Comparison of ENCODE assay signal across 12 cellular contexts in the genomic region with DNA sequence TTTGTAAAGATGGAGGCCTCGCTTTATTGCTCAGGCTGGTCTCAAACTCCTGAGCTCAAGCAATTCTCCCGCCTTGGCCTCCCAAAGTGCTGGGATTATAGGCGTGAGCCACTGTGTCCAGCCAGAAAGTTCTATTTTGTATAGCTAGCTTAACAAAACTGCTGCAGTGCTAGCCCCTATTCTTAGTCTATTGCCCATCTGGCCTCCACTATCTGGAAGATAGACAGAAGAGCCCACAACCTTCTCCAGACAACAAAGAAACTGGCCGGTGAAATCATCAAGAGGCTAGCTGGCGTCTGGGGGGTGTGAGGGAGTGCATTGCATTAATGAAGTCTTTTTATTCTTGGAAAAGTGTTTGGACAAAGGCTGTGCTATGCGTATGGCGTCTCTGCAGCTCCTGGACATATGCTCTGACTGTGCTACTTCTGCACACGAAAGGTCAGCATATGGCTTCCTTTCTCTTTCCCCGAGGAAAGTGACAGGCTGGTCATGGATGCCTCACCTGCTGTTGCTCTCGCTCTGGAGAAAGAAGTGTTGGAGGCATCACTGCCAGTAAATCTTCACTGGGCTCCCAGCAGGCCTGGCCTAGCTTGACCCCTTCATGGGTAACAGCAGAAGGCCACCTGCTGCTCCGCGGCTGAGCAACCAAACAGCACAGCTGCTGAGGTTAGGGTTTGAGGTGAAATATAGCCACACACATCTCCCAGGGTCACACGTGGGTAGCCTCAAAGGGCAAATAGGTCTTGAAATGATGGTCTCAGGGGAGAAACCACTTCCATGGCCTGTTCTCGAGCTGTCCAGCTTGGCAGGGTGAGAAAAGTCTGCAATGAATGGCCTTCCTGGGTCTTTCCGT.
A peak's percentile ranks its signal among the peaks of the same experiment; 100 is the strongest.
DNase-seq lines count a peak whose midpoint lies in the region; ATAC-seq, FAIRE-seq and TF ChIP-seq lines count a peak whose summit lies in the region.
"Had no signal": no experiment of that assay in that cellular context is flagged by ENCODE, and none has a peak within 500 bp of the region (broad histone marks: within the 10 kb centered on the region; RNA-seq: fewer than 3 reads in every experiment).

No MANE protein-coding gene starts in this region.

- H3K4me3 ChIP-seq in GM12865 (ENCODE audit: low read depth, low read length), result no peak overlapping the region
- no peak overlapping the region for H3K4me3 ChIP-seq in small intestine (ENCODE audit: low read depth in 1 of 2, low read length in 2 of 2)
- H3K4me3 ChIP-seq in H7 (ENCODE audit: insufficient read depth, low read depth, low read length), result no peak overlapping the region

- 86 to 90% (median 86%) methylated on average over 15 of the region's 15 CpGs for WGBS in small intestine, 3 donors

- ATAC-seq in HG02610 (IDR thresholded peaks at IDR 0.05; ENCODE audit: unreplicated experiment), result peak; percentile 34
- ATAC-seq in GM21786 (IDR thresholded peaks at IDR 0.05; ENCODE audit: unreplicated experiment), result no peak

- POLR2A ChIA-PET in RWPE1 (lab: Yijun Ruan, JAX; ENCODE audit: low non-redundant PET), result no interaction called here

- H3K36me3 ChIP-seq in small intestine (ENCODE audit: control insufficient read depth in 2 of 2, insufficient read depth in 2 of 2, low read length in 2 of 2) (no peaks in the 10 kb centered on the region), H7 (replicated peaks; ENCODE audit: control insufficient read depth, insufficient read depth, low read length) (no peaks in the 10 kb centered on the region)

- H3K27ac ChIP-seq in RWPE1 (peak overlapping the region; percentile 88), small intestine (ENCODE audit: low read depth in 1 of 2, low read length in 1 of 2) (no peak overlapping the region)
- H3K27ac ChIP-seq: KMS-11 had no signal

- H3K4me1 ChIP-seq in small intestine (ENCODE audit: control insufficient read depth in 2 of 2, insufficient read depth in 1 of 2, low read depth in 1 of 2, low read length in 1 of 2), result no peaks in the 10 kb centered on the region

- H3K9me3 ChIP-seq in small intestine (ENCODE audit: control insufficient read depth, low read depth), result no peaks in the 10 kb centered on the region

- DNase-seq in GM12865 (ENCODE audit: low read depth), result peak; percentile 66
- DNase-seq in RWPE1 (ENCODE audit: low spot score), result no peak
- DNase-seq in myocyte (ENCODE audit: low read depth), result peak; percentile 90
- DNase-seq in HT-29 (ENCODE audit: low spot score), result no peak
- DNase-seq in small intestine, result no peak
- no peak for DNase-seq in H7
- DNase-seq: activated CD4-positive, CD25-positive, alpha-beta regulatory T cell; SIG-M5 had no signal

- TF ChIP-seq CTCF in GM12865 (IDR thresholded peaks at IDR 0.05; ENCODE audit: insufficient read depth, low read depth, low read length, missing control alignments) (no peak), RWPE1 (conservative IDR thresholded peaks at IDR 0.05; ENCODE audit: low read depth) (no peak)

- CTCF ChIA-PET in RWPE1 (lab: Yijun Ruan, JAX), result interaction anchor here (0.8 kb wide), 1 partner anchor 193 kb away, joined by 3 read pairs; no protein-coding TSS in a partner anchor

- no peak for FAIRE-seq in small intestine (lab: Jason Lieb, UNC)
- FAIRE-seq: bronchial epithelial cell had no signal

- H3K27me3 ChIP-seq in small intestine (ENCODE audit: control insufficient read depth in 2 of 2, insufficient read depth in 2 of 2, low read length in 2 of 2) (no peaks in the 10 kb centered on the region), H7 (ENCODE audit: control insufficient read depth, insufficient read depth, low read length) (no peaks in the 10 kb centered on the region)

Comparison
In these comparisons a context has a peak if more than half of its experiments do, and no peak if none do; other contexts are left out.
1. DNase-seq: peak in GM12865 (single experiment) and myocyte (single experiment); none in RWPE1 (single experiment), HT-29 (single experiment), small intestine (single experiment) and H7 (single experiment).